8 cellular contexts compared by ENCODE assay signal in genomic region chrX:154372612-154373022, GRCh38. TPM values are rescaled to one million over a fixed set of nuclear protein-coding genes. Genes with fewer than 3 reads are reported as not detected.
DNase-seq lines count a peak whose midpoint lies in the region; ATAC-seq and TF ChIP-seq lines count a peak whose summit lies in the region.

No MANE protein-coding gene starts in this region.

- H3K27me3 ChIP-seq in esophagus squamous epithelium, result no peaks in the 10 kb centered on the region

- no peaks in the 10 kb centered on the region for H3K9me3 ChIP-seq in esophagus squamous epithelium

- H3K27me3 Mint-ChIP-seq in activated CD4-positive, alpha-beta T cell treated with anti-CD3 and anti-CD28 coated beads for 36 hours, result no peaks in the 10 kb centered on the region

- H3K27ac ChIP-seq in esophagus squamous epithelium, result peak overlapping the region; percentile 84 to 99 (median 95)

- TF ChIP-seq CTCF in esophagus squamous epithelium (IDR thresholded peaks at IDR 0.05), result no peak

- H3K4me1 Mint-ChIP-seq in activated CD4-positive, alpha-beta T cell treated with anti-CD3 and anti-CD28 coated beads for 36 hours, result peaks cover 27% of the 10 kb centered on the region

- peak overlapping the region; percentile 86 for H3K4me3 Mint-ChIP-seq in activated CD4-positive, alpha-beta T cell treated with anti-CD3 and anti-CD28 coated beads for 36 hours

- H3K4me3 ChIP-seq in esophagus squamous epithelium, result peak overlapping the region; percentile 55 to 76 (median 70)

- H3K36me3 ChIP-seq in esophagus squamous epithelium, result peaks cover 0 to 1% (median 0%) of the 10 kb centered on the region in 3 donors

- H3K36me3 Mint-ChIP-seq in activated CD4-positive, alpha-beta T cell treated with anti-CD3 and anti-CD28 coated beads for 36 hours (ENCODE audit: low read depth), result peaks cover 13% of the 10 kb centered on the region

- CTCF ChIA-PET in activated CD4-positive, alpha-beta T cell treated with anti-CD3 and anti-CD28 coated beads for 36 hours (lab: Charles Lee), result interaction anchor here (0.7 to 1.3 kb wide), 4 partner anchors 9 to 698 kb away, joined by 3 to 4 read pairs (median 3); no protein-coding TSS in a partner anchor

- H3K9me3 Mint-ChIP-seq in activated CD4-positive, alpha-beta T cell treated with anti-CD3 and anti-CD28 coated beads for 36 hours (ENCODE audit: low read depth), result no peaks in the 10 kb centered on the region

- H3K4me1 ChIP-seq in esophagus squamous epithelium, result peaks cover 8 to 78% (median 23%) of the 10 kb centered on the region in 3 donors

- intact Hi-C loops in activated CD4-positive, alpha-beta T cell treated with anti-CD3 and anti-CD28 coated beads for 36 hours (cut with DNase I, micrococcal nuclease), result loop anchor here (5.0 to 10.0 kb wide), 5 partner anchors 45 to 648 kb away; partner anchors contain the start of genes ABCD1 (in 1 of the 2), ARHGAP4 (in 1 of the 2), BCAP31 (in 1 of the 2) and HCFC1 (in 1 of the 2)
- intact Hi-C loops in esophagus squamous epithelium (cut with DNase I), result no loop called here

- POLR2A ChIA-PET in activated CD4-positive, alpha-beta T cell treated with anti-CD3 and anti-CD28 coated beads for 36 hours (lab: Charles Lee), result interaction anchor here (0.7 kb wide), 1 partner anchor 10 kb away, joined by 4 read pairs; no protein-coding TSS in a partner anchor

- DNase-seq in activated CD4-positive, alpha-beta T cell treated with anti-CD3 and anti-CD28 coated beads for 36 hours, result peak; percentile 65
- DNase-seq in activated CD4-positive, alpha-beta T cell treated with anti-CD3 and anti-CD28 coated beads, Interleukin-2, amount 50 U/mL, for 1 hour, result no peak
- peak; percentile 55 for DNase-seq in SK-N-DZ (ENCODE audit: low spot score)
- DNase-seq in esophagus squamous epithelium (lab: John Stamatoyannopoulos, UW), result no peak
- peak; percentile 55 for DNase-seq in stimulated activated naive CD8-positive, alpha-beta T cell treated with anti-CD3 and anti-CD28 coated beads, Interleukin-15, Interleukin-2, amounts not matched to agents 100 U/mL and 50 U/mL, for 24 hours
- DNase-seq in effector CD8-positive, alpha-beta T cell (lab: John Stamatoyannopoulos, UW), result no peak
- DNase-seq in NK-92 (lab: John Stamatoyannopoulos, UW; ENCODE audit: unreplicated experiment), result no peak

- ATAC-seq in activated CD4-positive, alpha-beta T cell treated with anti-CD3 and anti-CD28 coated beads for 36 hours, result no peak
- ATAC-seq in stimulated activated naive CD8-positive, alpha-beta T cell treated with anti-CD3 and anti-CD28 coated beads, Interleukin-15, Interleukin-2, amounts not matched to agents 100 U/mL and 50 U/mL, for 24 hours, result no peak
- no peak for ATAC-seq in GM19395 (IDR thresholded peaks at IDR 0.05; ENCODE audit: unreplicated experiment)

- 0 to 21% methylated on average over 2 to 5 of the region's 5 CpGs for WGBS in esophagus squamous epithelium, 2 donors

- no peak for TF ChIP-seq POLR2A in esophagus squamous epithelium (IDR thresholded peaks at IDR 0.05)

- peak overlapping the region; percentile 79 for H3K27ac Mint-ChIP-seq in activated CD4-positive, alpha-beta T cell treated with anti-CD3 and anti-CD28 coated beads for 36 hours

RNA-seq across cellular contexts. Expression of gene FLNA, which starts 1.8 kb away (rescaled TPM):
- 1,000 to 10,000 TPM in 1 of 2 experiments, 100 to 1,000 TPM in 1; 891 to 1,083 TPM for total RNA-seq in activated CD4-positive, alpha-beta T cell treated with anti-CD3 and anti-CD28 coated beads for 36 hours
- polyA plus RNA-seq in SK-N-DZ (2014; cell fraction: cytosol; rRNA removed), result 118 and 164 TPM in 2 replicates
- 267 and 369 TPM in 2 replicates for polyA plus RNA-seq in SK-N-DZ (2014; cell fraction: nucleus; rRNA removed)
- 1,000 to 10,000 TPM in 1 of 4 donors, 100 to 1,000 TPM in 3; 290 to 1,242 (median 582) TPM for total RNA-seq in esophagus squamous epithelium

RNA-seq across cellular contexts. Expression of gene EMD, which starts 6.5 kb away (rescaled TPM):
- 10 to 100 TPM; 75.9 to 89.4 TPM for total RNA-seq in activated CD4-positive, alpha-beta T cell treated with anti-CD3 and anti-CD28 coated beads for 36 hours
- 76.3 and 77.9 TPM in 2 replicates for polyA plus RNA-seq in SK-N-DZ (2014; cell fraction: cytosol; rRNA removed)
- polyA plus RNA-seq in SK-N-DZ (2014; cell fraction: nucleus; rRNA removed), result 63.6 and 71.0 TPM in 2 replicates
- total RNA-seq in esophagus squamous epithelium, result 10 to 100 TPM; 12.7 to 50.1 (median 40.2) TPM

RNA-seq across cellular contexts. Expression of gene RPL10, which starts 25.6 kb away (rescaled TPM):
- 1,000 to 10,000 TPM; 1,286 to 2,705 TPM for total RNA-seq in activated CD4-positive, alpha-beta T cell treated with anti-CD3 and anti-CD28 coated beads for 36 hours
- polyA plus RNA-seq in SK-N-DZ (2014; cell fraction: cytosol; rRNA removed), result 4,718 and 5,431 TPM in 2 replicates
- polyA plus RNA-seq in SK-N-DZ (2014; cell fraction: nucleus; rRNA removed), result 2,533 and 5,089 TPM in 2 replicates
- 1,000 to 10,000 TPM; 2,607 to 8,937 (median 4,770) TPM for total RNA-seq in esophagus squamous epithelium

RNA-seq across cellular contexts. Expression of gene DNASE1L1, which starts 36.4 kb away (rescaled TPM):
- 10 to 100 TPM; 12.6 to 13.4 TPM for total RNA-seq in activated CD4-positive, alpha-beta T cell treated with anti-CD3 and anti-CD28 coated beads for 36 hours
- polyA plus RNA-seq in SK-N-DZ (2014; cell fraction: cytosol; rRNA removed), result 15.5 and 17.3 TPM in 2 replicates
- polyA plus RNA-seq in SK-N-DZ (2014; cell fraction: nucleus; rRNA removed), result 12.1 and 20.9 TPM in 2 replicates
- 10 to 100 TPM; 21.7 to 41.4 (median 32.1) TPM for total RNA-seq in esophagus squamous epithelium

RNA-seq across cellular contexts. Expression of gene TAFAZZIN, which starts 38.7 kb away (rescaled TPM):
- total RNA-seq in activated CD4-positive, alpha-beta T cell treated with anti-CD3 and anti-CD28 coated beads for 36 hours, result 10 to 100 TPM; 43.8 to 49.0 TPM
- 37.3 and 52.4 TPM in 2 replicates for polyA plus RNA-seq in SK-N-DZ (2014; cell fraction: cytosol; rRNA removed)
- polyA plus RNA-seq in SK-N-DZ (2014; cell fraction: nucleus; rRNA removed), result 299 and 385 TPM in 2 replicates
- 10 to 100 TPM; 16.3 to 37.4 (median 31.4) TPM for total RNA-seq in esophagus squamous epithelium

Comparison
In these comparisons a context has a peak if more than half of its experiments do, and no peak if none do; other contexts are left out.
1. DNase-seq: peak in activated CD4-positive, alpha-beta T cell treated with anti-CD3 and anti-CD28 coated beads for 36 hours (single experiment), SK-N-DZ (single experiment) and stimulated activated naive CD8-positive, alpha-beta T cell treated with anti-CD3 and anti-CD28 coated beads, Interleukin-15, Interleukin-2, amounts not matched to agents 100 U/mL and 50 U/mL, for 24 hours (single experiment); none in activated CD4-positive, alpha-beta T cell treated with anti-CD3 and anti-CD28 coated beads, Interleukin-2, amount 50 U/mL, for 1 hour (single experiment), esophagus squamous epithelium (single experiment), effector CD8-positive, alpha-beta T cell (single experiment) and NK-92 (single experiment).